Comparison of ENCODE assay signal across 1 cellular context in the genomic region with DNA sequence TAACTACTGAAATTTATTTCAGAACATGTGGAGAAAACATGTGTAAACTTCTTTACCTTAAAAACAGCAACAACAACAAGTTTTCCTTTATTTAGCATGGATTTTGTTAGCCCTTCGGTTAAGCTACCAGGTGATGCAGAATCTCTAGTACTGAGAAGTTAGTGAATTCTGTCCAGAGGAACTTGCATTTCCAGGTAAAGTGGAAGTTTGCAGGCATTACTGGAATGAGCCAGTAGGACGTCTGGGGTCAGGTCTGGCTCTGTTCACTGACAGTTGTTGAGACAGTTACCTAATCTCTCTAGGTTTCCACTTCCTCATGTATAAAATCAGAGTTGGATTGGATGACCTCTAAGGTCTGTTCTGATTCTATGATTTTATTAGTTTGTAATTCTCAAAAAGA.
TF ChIP-seq lines count a peak whose summit lies in the region.

No MANE protein-coding gene starts in this region.

TF ChIP-seq in H1, 55 proteins besides CTCF, POLR2A, EP300 and RAD21 (continued from another document):
- TF ChIP-seq, protein P1, sequence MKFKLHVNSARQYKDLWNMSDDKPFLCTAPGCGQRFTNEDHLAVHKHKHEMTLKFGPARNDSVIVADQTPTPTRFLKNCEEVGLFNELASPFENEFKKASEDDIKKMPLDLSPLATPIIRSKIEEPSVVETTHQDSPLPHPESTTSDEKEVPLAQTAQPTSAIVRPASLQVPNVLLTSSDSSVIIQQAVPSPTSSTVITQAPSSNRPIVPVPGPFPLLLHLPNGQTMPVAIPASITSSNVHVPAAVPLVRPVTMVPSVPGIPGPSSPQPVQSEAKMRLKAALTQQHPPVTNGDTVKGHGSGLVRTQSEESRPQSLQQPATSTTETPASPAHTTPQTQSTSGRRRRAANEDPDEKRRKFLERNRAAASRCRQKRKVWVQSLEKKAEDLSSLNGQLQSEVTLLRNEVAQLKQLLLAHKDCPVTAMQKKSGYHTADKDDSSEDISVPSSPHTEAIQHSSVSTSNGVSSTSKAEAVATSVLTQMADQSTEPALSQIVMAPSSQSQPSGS (IDR thresholded peaks at IDR 0.05; ENCODE audit: low read length), result no peak
- TF ChIP-seq EZH2 (IDR thresholded peaks at IDR 0.05; ENCODE audit: low read depth, low read length, severe bottlenecking) (no peak), JUND (IDR thresholded peaks at IDR 0.05; ENCODE audit: low read length) (no peak), PHF8 (conservative IDR thresholded peaks at IDR 0.05; ENCODE audit: low read depth, low read length) (no peak), RNF2 (IDR thresholded peaks at IDR 0.05; ENCODE audit: borderline replicate concordance, low read depth, low read length, missing control alignments, poor library complexity, severe bottlenecking) (no peak), TCF12 (IDR thresholded peaks at IDR 0.05; ENCODE audit: low read depth, low read length) (no peak), YY1 (IDR thresholded peaks at IDR 0.05; ENCODE audit: low read depth, low read length) (no peak), TEAD4 (IDR thresholded peaks at IDR 0.05; ENCODE audit: low read depth, low read length) (no peak), SRF (IDR thresholded peaks at IDR 0.05; ENCODE audit: low read depth, low read length) (no peak), CHD2 (IDR thresholded peaks at IDR 0.05; ENCODE audit: low read length) (no peak), CREB1 (IDR thresholded peaks at IDR 0.05) (no peak), TAF7 (optimal IDR thresholded peaks at IDR 0.05; ENCODE audit: borderline replicate concordance, low read depth, low read length) (no peak)
- TF ChIP-seq, protein P2, sequence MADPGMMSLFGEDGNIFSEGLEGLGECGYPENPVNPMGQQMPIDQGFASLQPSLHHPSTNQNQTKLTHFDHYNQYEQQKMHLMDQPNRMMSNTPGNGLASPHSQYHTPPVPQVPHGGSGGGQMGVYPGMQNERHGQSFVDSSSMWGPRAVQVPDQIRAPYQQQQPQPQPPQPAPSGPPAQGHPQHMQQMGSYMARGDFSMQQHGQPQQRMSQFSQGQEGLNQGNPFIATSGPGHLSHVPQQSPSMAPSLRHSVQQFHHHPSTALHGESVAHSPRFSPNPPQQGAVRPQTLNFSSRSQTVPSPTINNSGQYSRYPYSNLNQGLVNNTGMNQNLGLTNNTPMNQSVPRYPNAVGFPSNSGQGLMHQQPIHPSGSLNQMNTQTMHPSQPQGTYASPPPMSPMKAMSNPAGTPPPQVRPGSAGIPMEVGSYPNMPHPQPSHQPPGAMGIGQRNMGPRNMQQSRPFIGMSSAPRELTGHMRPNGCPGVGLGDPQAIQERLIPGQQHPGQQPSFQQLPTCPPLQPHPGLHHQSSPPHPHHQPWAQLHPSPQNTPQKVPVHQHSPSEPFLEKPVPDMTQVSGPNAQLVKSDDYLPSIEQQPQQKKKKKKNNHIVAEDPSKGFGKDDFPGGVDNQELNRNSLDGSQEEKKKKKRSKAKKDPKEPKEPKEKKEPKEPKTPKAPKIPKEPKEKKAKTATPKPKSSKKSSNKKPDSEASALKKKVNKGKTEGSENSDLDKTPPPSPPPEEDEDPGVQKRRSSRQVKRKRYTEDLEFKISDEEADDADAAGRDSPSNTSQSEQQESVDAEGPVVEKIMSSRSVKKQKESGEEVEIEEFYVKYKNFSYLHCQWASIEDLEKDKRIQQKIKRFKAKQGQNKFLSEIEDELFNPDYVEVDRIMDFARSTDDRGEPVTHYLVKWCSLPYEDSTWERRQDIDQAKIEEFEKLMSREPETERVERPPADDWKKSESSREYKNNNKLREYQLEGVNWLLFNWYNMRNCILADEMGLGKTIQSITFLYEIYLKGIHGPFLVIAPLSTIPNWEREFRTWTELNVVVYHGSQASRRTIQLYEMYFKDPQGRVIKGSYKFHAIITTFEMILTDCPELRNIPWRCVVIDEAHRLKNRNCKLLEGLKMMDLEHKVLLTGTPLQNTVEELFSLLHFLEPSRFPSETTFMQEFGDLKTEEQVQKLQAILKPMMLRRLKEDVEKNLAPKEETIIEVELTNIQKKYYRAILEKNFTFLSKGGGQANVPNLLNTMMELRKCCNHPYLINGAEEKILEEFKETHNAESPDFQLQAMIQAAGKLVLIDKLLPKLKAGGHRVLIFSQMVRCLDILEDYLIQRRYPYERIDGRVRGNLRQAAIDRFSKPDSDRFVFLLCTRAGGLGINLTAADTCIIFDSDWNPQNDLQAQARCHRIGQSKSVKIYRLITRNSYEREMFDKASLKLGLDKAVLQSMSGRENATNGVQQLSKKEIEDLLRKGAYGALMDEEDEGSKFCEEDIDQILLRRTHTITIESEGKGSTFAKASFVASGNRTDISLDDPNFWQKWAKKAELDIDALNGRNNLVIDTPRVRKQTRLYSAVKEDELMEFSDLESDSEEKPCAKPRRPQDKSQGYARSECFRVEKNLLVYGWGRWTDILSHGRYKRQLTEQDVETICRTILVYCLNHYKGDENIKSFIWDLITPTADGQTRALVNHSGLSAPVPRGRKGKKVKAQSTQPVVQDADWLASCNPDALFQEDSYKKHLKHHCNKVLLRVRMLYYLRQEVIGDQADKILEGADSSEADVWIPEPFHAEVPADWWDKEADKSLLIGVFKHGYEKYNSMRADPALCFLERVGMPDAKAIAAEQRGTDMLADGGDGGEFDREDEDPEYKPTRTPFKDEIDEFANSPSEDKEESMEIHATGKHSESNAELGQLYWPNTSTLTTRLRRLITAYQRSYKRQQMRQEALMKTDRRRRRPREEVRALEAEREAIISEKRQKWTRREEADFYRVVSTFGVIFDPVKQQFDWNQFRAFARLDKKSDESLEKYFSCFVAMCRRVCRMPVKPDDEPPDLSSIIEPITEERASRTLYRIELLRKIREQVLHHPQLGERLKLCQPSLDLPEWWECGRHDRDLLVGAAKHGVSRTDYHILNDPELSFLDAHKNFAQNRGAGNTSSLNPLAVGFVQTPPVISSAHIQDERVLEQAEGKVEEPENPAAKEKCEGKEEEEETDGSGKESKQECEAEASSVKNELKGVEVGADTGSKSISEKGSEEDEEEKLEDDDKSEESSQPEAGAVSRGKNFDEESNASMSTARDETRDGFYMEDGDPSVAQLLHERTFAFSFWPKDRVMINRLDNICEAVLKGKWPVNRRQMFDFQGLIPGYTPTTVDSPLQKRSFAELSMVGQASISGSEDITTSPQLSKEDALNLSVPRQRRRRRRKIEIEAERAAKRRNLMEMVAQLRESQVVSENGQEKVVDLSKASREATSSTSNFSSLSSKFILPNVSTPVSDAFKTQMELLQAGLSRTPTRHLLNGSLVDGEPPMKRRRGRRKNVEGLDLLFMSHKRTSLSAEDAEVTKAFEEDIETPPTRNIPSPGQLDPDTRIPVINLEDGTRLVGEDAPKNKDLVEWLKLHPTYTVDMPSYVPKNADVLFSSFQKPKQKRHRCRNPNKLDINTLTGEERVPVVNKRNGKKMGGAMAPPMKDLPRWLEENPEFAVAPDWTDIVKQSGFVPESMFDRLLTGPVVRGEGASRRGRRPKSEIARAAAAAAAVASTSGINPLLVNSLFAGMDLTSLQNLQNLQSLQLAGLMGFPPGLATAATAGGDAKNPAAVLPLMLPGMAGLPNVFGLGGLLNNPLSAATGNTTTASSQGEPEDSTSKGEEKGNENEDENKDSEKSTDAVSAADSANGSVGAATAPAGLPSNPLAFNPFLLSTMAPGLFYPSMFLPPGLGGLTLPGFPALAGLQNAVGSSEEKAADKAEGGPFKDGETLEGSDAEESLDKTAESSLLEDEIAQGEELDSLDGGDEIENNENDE (IDR thresholded peaks at IDR 0.05; ENCODE audit: insufficient replicate concordance, low read length), result no peak
- TF ChIP-seq, protein P3, sequence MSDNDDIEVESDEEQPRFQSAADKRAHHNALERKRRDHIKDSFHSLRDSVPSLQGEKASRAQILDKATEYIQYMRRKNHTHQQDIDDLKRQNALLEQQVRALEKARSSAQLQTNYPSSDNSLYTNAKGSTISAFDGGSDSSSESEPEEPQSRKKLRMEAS (IDR thresholded peaks at IDR 0.05), result no peak
